In genomic region chr7:158603773-158604755, GRCh38 we compare ENCODE assay signal across 21 cellular contexts. TPM values are rescaled to one million over a fixed set of nuclear protein-coding genes. Genes with fewer than 3 reads are reported as not detected.
DNase-seq lines count a peak whose midpoint lies in the region; ATAC-seq, FAIRE-seq and TF ChIP-seq lines count a peak whose summit lies in the region.
"Had no signal": no experiment of that assay in that cellular context is flagged by ENCODE, and none has a peak within 500 bp of the region (broad histone marks: within the 10 kb centered on the region; RNA-seq: fewer than 3 reads in every experiment).

No MANE protein-coding gene starts in this region.

- intact Hi-C loops in GM12878 (cut with micrococcal nuclease; ENCODE audit: unreplicated experiment), result no loop called here

- TF ChIP-seq CTCF in GM12878 (IDR thresholded peaks at IDR 0.05 in 2 of 3, conservative IDR thresholded peaks at IDR 0.05 in 1 of 3; ENCODE audit: control insufficient read depth in 2 of 3, extremely low read depth in 1 of 3, insufficient read depth in 1 of 3, low read depth in 3 of 3, low read length in 3 of 3), result no peak

- H3K4me1 ChIP-seq in GM12878 (ENCODE audit: control insufficient read depth, insufficient read depth, low read length), result peaks cover 24% of the 10 kb centered on the region
- H3K4me1 ChIP-seq: colonic mucosa had no signal

- CTCF ChIA-PET in GM12878 (lab: Yijun Ruan, JAX), result no interaction called here

- no peak overlapping the region for H3K4me3 ChIP-seq in GM12878
- H3K4me3 ChIP-seq: colonic mucosa had no signal

- SMC1A ChIA-PET in GM12878 (lab: Charles Lee; ENCODE audit: uncharacterized antibody, unreplicated experiment), result no interaction called here

- no peaks in the 10 kb centered on the region for H3K4me1 Mint-ChIP-seq in T-helper 2 cell treated with Interferon-gamma antibody and Interleukin-4, amounts not matched to agents 5 μg/mL and 100 μg/mL, for 36 hours (ENCODE audit: low read depth)
- H3K4me1 Mint-ChIP-seq: nephron had no signal

- peak overlapping the region; percentile 18; the same call in 1 of the 2 replicates for H3K27ac ChIP-seq in GM12878 (ENCODE audit: control insufficient read depth, insufficient read depth)
- H3K27ac ChIP-seq: colonic mucosa, WERI-Rb-1 had no signal

- no peak for TF ChIP-seq POLR2A in GM12878 (IDR thresholded peaks at IDR 0.05; ENCODE audit: low read depth, low read length)

- peaks cover 10% of the 10 kb centered on the region for H3K36me3 Mint-ChIP-seq in T-helper 2 cell treated with Interferon-gamma antibody and Interleukin-4, amounts not matched to agents 5 μg/mL and 100 μg/mL, for 36 hours (ENCODE audit: low read depth)

- no peak for DNase-seq in GM12878 (ENCODE audit: low read depth, low spot score)
- no peak for DNase-seq in NOMO-1 treated with DMSO at 0.1 percent for 48 hours (lab: John Stamatoyannopoulos, UW; ENCODE audit: unreplicated experiment)
- DNase-seq in epidermal melanocyte (ENCODE audit: insufficient read length, low spot score), result no peak
- no peak for DNase-seq in T-helper 2 cell treated with Interferon-gamma antibody and Interleukin-4, amounts not matched to agents 5 μg/mL and 100 μg/mL, for 36 hours (ENCODE audit: low spot score)
- DNase-seq in NCI-H1930 (lab: John Stamatoyannopoulos, UW), result no peak
- DNase-seq: activated CD8-positive, alpha-beta memory T cell treated with anti-CD3 and anti-CD28 coated beads, Interleukin-2, amount 50 U/mL, for 4 hours; activated naive CD4-positive, alpha-beta T cell treated with Interleukin-2 at 50 U/mL for 16 hours; colonic mucosa; COR-L47; glutamatergic neuron; mammary epithelial cell; MM.1S; NCI-H2081; WERI-Rb-1 had no signal

- no peaks in the 10 kb centered on the region for H3K9me3 ChIP-seq in GM12878 (replicated peaks; ENCODE audit: control insufficient read depth, insufficient read depth, low read length)
- H3K9me3 ChIP-seq: colonic mucosa had no signal

- H3K4me3 Mint-ChIP-seq in T-helper 2 cell treated with Interferon-gamma antibody and Interleukin-4, amounts not matched to agents 5 μg/mL and 100 μg/mL, for 36 hours, result no peak overlapping the region
- H3K4me3 Mint-ChIP-seq: nephron had no signal

- no TSS peak for BruUV-seq in GM12878 (replicated peaks; lab: Mats Ljungman, UMichigan)

- no peak overlapping the region for H3K9ac ChIP-seq in GM12878 (ENCODE audit: control insufficient read depth, insufficient read depth, low read length)

- no peak for TF ChIP-seq EP300 in GM12878 (IDR thresholded peaks at IDR 0.05; ENCODE audit: borderline replicate concordance in 1 of 2, control insufficient read depth in 1 of 2, low read depth in 2 of 2, low read length in 2 of 2)

- POLR2A ChIA-PET in GM12878 (lab: Charles Lee), result no interaction called here

- WGBS in GM12878 (ENCODE audit: insufficient coverage, insufficient replicate concordance, low lambda C conversion rate, missing lambda C conversion rate), result 85% methylated on average over 23 of the region's 23 CpGs

- no peaks in the 10 kb centered on the region for H3K79me2 ChIP-seq in GM12878 (ENCODE audit: control insufficient read depth, insufficient read depth, low read length)

- H3K4me2 ChIP-seq in GM12878 (ENCODE audit: control insufficient read depth, insufficient read depth), result no peak overlapping the region

- no peaks in the 10 kb centered on the region for H3K27me3 Mint-ChIP-seq in T-helper 2 cell treated with Interferon-gamma antibody and Interleukin-4, amounts not matched to agents 5 μg/mL and 100 μg/mL, for 36 hours (ENCODE audit: low read depth)

- in situ Hi-C loops in GM12878 (cut with MboI), result no loop called here

- ATAC-seq in GM18868 (IDR thresholded peaks at IDR 0.05; ENCODE audit: unreplicated experiment), result peak; percentile 14
- peak; percentile 17 for ATAC-seq in GM21381 (IDR thresholded peaks at IDR 0.05; ENCODE audit: unreplicated experiment)
- peak; percentile 39 for ATAC-seq in HG02870 (IDR thresholded peaks at IDR 0.05; ENCODE audit: unreplicated experiment)
- ATAC-seq in GM12878, result peak; percentile 24

- no peaks in the 10 kb centered on the region for H4K20me1 ChIP-seq in GM12878 (ENCODE audit: control insufficient read depth, insufficient read depth)

- no peak overlapping the region for H3K27ac Mint-ChIP-seq in T-helper 2 cell treated with Interferon-gamma antibody and Interleukin-4, amounts not matched to agents 5 μg/mL and 100 μg/mL, for 36 hours
- H3K27ac Mint-ChIP-seq: nephron had no signal

- H3K9me3 Mint-ChIP-seq in T-helper 2 cell treated with Interferon-gamma antibody and Interleukin-4, amounts not matched to agents 5 μg/mL and 100 μg/mL, for 36 hours, result no peaks in the 10 kb centered on the region
- H3K9me3 Mint-ChIP-seq: nephron had no signal

- H3K27me3 ChIP-seq in GM12878 (replicated peaks in 1 of 2; ENCODE audit: control insufficient read depth in 2 of 2, insufficient read depth in 2 of 2, low read length in 1 of 2), result no peaks in the 10 kb centered on the region
- H3K27me3 ChIP-seq: colonic mucosa had no signal

- RAD21 ChIA-PET in GM12878 (lab: Charles Lee; ENCODE audit: unreplicated experiment), result no interaction called here

- H3K36me3 ChIP-seq in GM12878 (ENCODE audit: control insufficient read depth in 2 of 2, insufficient read depth in 2 of 2, low read length in 1 of 2), result peaks cover 0 to 4% of the 10 kb centered on the region in 2 experiments; a peak in 3 of 4 replicates
- H3K36me3 ChIP-seq: colonic mucosa had no signal

- no peak for FAIRE-seq in GM12878 (lab: Jason Lieb, UNC)
- FAIRE-seq: astrocyte, G401.6, RCC 7860 had no signal

- no peak overlapping the region for H2AFZ ChIP-seq in GM12878 (ENCODE audit: control insufficient read depth, low read depth, low read length)

- no peak for TF ChIP-seq RAD21 in GM12878 (IDR thresholded peaks at IDR 0.05; ENCODE audit: insufficient read depth, low read depth, low read length)

TF ChIP-seq in GM12878, 131 proteins besides CTCF, POLR2A, EP300 and RAD21:
- TF ChIP-seq BRCA1 (IDR thresholded peaks at IDR 0.05; ENCODE audit: low read depth, low read length) (no peak), RAD51 (IDR thresholded peaks at IDR 0.05) (no peak), ZNF217 (IDR thresholded peaks at IDR 0.05) (no peak), PAX5 (IDR thresholded peaks at IDR 0.05; ENCODE audit: borderline replicate concordance, low read depth, low read length) (no peak), MTA3 (IDR thresholded peaks at IDR 0.05; ENCODE audit: borderline replicate concordance, low read length) (no peak), ZNF24 (IDR thresholded peaks at IDR 0.05) (no peak), FOXK2 (IDR thresholded peaks at IDR 0.05) (no peak), PAX8 (IDR thresholded peaks at IDR 0.05) (no peak), FOS (IDR thresholded peaks at IDR 0.05; ENCODE audit: borderline replicate concordance, extremely low read depth, insufficient read length) (no peak), KLF5 (IDR thresholded peaks at IDR 0.05; ENCODE audit: partially characterized antibody) (no peak), HDAC2 (IDR thresholded peaks at IDR 0.05) (no peak), SIN3A (IDR thresholded peaks at IDR 0.05; ENCODE audit: low read depth, low read length) (no peak), GABPA (IDR thresholded peaks at IDR 0.05; ENCODE audit: low read depth) (no peak), SREBF1 (IDR thresholded peaks at IDR 0.05; ENCODE audit: low read length) (no peak)
TF ChIP-seq in GM12878: peak in this region for 0.

RNA-seq across cellular contexts. Expression of gene PTPRN2, which starts 16.4 kb away (rescaled TPM):
- 0.37 TPM in 1 of 2 replicates, not detected in the other for total RNA-seq in GM12878 (2013; cell fraction: nucleolus; rRNA removed)
- 0.11 TPM in 1 of 2 replicates, not detected in the other for total RNA-seq in GM12878 (2014; rRNA removed)
- not detected in 2 replicates for total RNA-seq in GM12878 (2014; rRNA removed; fragmentation: Illumina TruSeq; extraction: Trizol)
- not detected in 2 replicates for total RNA-seq in GM12878 (2021)
- polyA plus RNA-seq in GM12878 (2011; ENCODE audit: low read depth), result 0.13 TPM
- 4.5 and 5.4 TPM in 2 replicates for polyA plus RNA-seq in GM12878 (2011; rRNA removed)
- 3.6 and 4.2 TPM in 2 replicates for polyA plus RNA-seq in GM12878 (2011; cell fraction: cytosol; rRNA removed)
- 1.5 and 2.6 TPM in 2 replicates for polyA plus RNA-seq in GM12878 (2011; cell fraction: nucleus; rRNA removed)
- polyA plus RNA-seq in GM12878 (2012), result 0.19 and 0.21 TPM in 2 replicates
- polyA plus RNA-seq in GM12878 (2014; fragmentation: Illumina TruSeq; extraction: Trizol), result not detected in 2 replicates
- polyA plus RNA-seq in GM12878 (2014; fragmentation: Nextera tagmentation; extraction: Ambion mirVana), result not detected
- not detected in 2 replicates for polyA plus RNA-seq in GM12878 (2014; rRNA removed)
- polyA plus RNA-seq in GM12878 (2016; fragmentation: Nextera tagmentation; extraction: Ambion mirVana), result not detected
- polyA minus RNA-seq in GM12878 (2011; rRNA and poly(A)+ RNA removed), result 0.59 and 1.5 TPM in 2 replicates
- polyA minus RNA-seq in GM12878 (2011; cell fraction: cytosol; rRNA and poly(A)+ RNA removed), result 0.53 and 0.83 TPM in 2 replicates
- 0.24 and 0.29 TPM in 2 replicates for polyA minus RNA-seq in GM12878 (2011; cell fraction: nucleus; rRNA and poly(A)+ RNA removed)
- polyA plus RNA-seq: mammary epithelial cell had no signal
